ENCODE assay signal across 8 cellular contexts in the genomic region with DNA sequence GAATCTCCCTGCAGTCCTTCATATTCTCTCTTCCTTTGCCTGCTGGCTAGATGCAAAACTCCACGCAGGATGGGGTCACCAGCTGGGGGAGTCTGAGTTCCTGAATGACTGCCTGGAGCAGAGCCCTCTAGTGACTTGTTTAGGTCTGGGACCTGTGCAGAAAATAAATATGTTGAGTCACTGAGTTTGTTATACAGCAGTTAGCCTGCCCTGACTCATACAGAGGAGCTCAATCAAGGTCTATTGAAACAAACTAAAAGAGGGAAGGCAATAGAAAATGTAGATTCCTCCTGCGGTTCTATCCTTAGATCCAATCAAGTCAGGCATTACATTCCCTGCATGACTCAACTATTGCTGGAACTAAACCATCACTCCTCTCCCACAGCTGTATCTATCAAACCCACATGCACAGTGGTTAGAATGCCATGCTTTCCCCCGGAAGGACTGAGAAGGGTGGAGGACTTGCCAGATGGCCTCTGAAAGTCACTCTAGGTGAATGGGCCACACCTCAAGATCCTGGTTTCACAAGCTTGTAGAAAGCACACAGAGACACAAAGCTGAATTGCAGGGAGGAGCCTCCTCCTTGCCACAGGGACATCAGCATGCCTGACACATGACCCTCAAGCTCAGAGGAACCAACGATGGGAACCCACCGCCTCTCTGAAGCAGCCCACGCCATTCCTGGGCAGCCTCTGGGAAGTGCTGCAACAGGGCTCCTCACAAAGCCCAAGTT.
DNase-seq lines count a peak whose midpoint lies in the region; ATAC-seq and TF ChIP-seq lines count a peak whose summit lies in the region.

No MANE protein-coding gene starts in this region.

- POLR2A ChIA-PET in HCT116 (lab: Charles Lee): no interaction called here

- ATAC-seq in HCT116 (peak; percentile 91), HG03442 (IDR thresholded peaks at IDR 0.05; ENCODE audit: unreplicated experiment) (no peak), GM21367 (IDR thresholded peaks at IDR 0.05; ENCODE audit: unreplicated experiment) (no peak), HG03565 (IDR thresholded peaks at IDR 0.05; ENCODE audit: unreplicated experiment) (no peak)

- no peak overlapping the region for H3K27ac ChIP-seq in HCT116 (ENCODE audit: low read depth, low read length)

- DNase-seq in BE2C: no peak
- DNase-seq in HCT116 (ENCODE audit: low read depth, low spot score): peak; percentile 26
- DNase-seq in T-helper 2 cell treated with Interferon-gamma antibody and Interleukin-4, amounts not matched to agents 5 μg/mL and 100 μg/mL, for 36 hours (ENCODE audit: low spot score): no peak
- peak; percentile 69 for DNase-seq in iris pigment epithelial cell (ENCODE audit: low read depth)
- DNase-seq in COLO829 (ENCODE audit: low spot score): no peak

- no peaks in the 10 kb centered on the region for H3K79me2 ChIP-seq in HCT116 (ENCODE audit: insufficient read depth, low read length)

- H3K4me3 ChIP-seq in BE2C (ENCODE audit: low read depth, low read length): no peak overlapping the region
- no peak overlapping the region for H3K4me3 ChIP-seq in HCT116 (replicated peaks in 1 of 2; ENCODE audit: low read depth in 1 of 2, low read length in 2 of 2)

- H3K4me2 ChIP-seq in HCT116 (ENCODE audit: low read length): no peak overlapping the region

- TF ChIP-seq RAD21 in HCT116 (IDR thresholded peaks at IDR 0.05; ENCODE audit: low read depth): peak; percentile 61

- no TSS peak for BruUV-seq in HCT116 (replicated peaks; lab: Mats Ljungman, UMichigan)

- peaks cover 5% of the 10 kb centered on the region; the same call in 1 of the 2 replicates for H3K36me3 ChIP-seq in BE2C
- H3K36me3 ChIP-seq in HCT116 (ENCODE audit: control insufficient read depth in 1 of 2, insufficient read depth in 2 of 2, low read length in 2 of 2): no peaks in the 10 kb centered on the region

- H3K4me1 ChIP-seq in BE2C: no peaks in the 10 kb centered on the region
- H3K4me1 ChIP-seq in HCT116 (ENCODE audit: control insufficient read depth in 1 of 2, insufficient read depth in 2 of 2, low read length in 2 of 2): peaks cover 6 to 23% of the 10 kb centered on the region in 2 experiments

- H3K36me3 Mint-ChIP-seq in T-helper 2 cell treated with Interferon-gamma antibody and Interleukin-4, amounts not matched to agents 5 μg/mL and 100 μg/mL, for 36 hours (ENCODE audit: low read depth): no peaks in the 10 kb centered on the region

- H3K27me3 Mint-ChIP-seq in T-helper 2 cell treated with Interferon-gamma antibody and Interleukin-4, amounts not matched to agents 5 μg/mL and 100 μg/mL, for 36 hours (ENCODE audit: low read depth): peaks cover 26% of the 10 kb centered on the region

- no peak overlapping the region for H2AFZ ChIP-seq in HCT116 (ENCODE audit: low read depth, low read length, poor library complexity, severe bottlenecking)

- no peak overlapping the region for H3K9ac ChIP-seq in HCT116 (ENCODE audit: low read length)

- CTCF ChIA-PET in HCT116 (lab: Charles Lee): interaction anchor here (0.6 to 1.1 kb wide), 3 partner anchors 8 to 69 kb away, joined by 3 read pairs; no protein-coding TSS in a partner anchor

- TF ChIP-seq CTCF in BE2C (IDR thresholded peaks at IDR 0.05; ENCODE audit: low read depth, low read length): peak; percentile 47
- TF ChIP-seq CTCF in HCT116 (IDR thresholded peaks at IDR 0.05 in 2 of 3, conservative IDR thresholded peaks at IDR 0.05 in 1 of 3; ENCODE audit: borderline replicate concordance in 1 of 3, insufficient read depth in 1 of 3, low read depth in 2 of 3, low read length in 2 of 3): peak; percentile 59 to 96 (median 59)

- no peaks in the 10 kb centered on the region for H3K27me3 ChIP-seq in BE2C
- H3K27me3 ChIP-seq in HCT116 (ENCODE audit: insufficient read depth, low read length): no peaks in the 10 kb centered on the region; the same call in 1 of the 2 replicates

- no peaks in the 10 kb centered on the region for H3K9me2 ChIP-seq in HCT116 (ENCODE audit: insufficient read depth)

- H4K20me1 ChIP-seq in HCT116 (ENCODE audit: insufficient read depth): no peaks in the 10 kb centered on the region

- no peaks in the 10 kb centered on the region for H3K9me3 ChIP-seq in BE2C
- peaks cover 0 to 5% of the 10 kb centered on the region in 2 experiments; a peak in 1 of 4 replicates for H3K9me3 ChIP-seq in HCT116 (ENCODE audit: control insufficient read depth in 1 of 2, insufficient read depth in 1 of 2, low read depth in 1 of 2, low read length in 2 of 2)

- intact Hi-C loops in HCT116 (cut with micrococcal nuclease): no loop called here

- H3K4me3 Mint-ChIP-seq in T-helper 2 cell treated with Interferon-gamma antibody and Interleukin-4, amounts not matched to agents 5 μg/mL and 100 μg/mL, for 36 hours: no peak overlapping the region

- peaks cover 13% of the 10 kb centered on the region for H3K4me1 Mint-ChIP-seq in T-helper 2 cell treated with Interferon-gamma antibody and Interleukin-4, amounts not matched to agents 5 μg/mL and 100 μg/mL, for 36 hours (ENCODE audit: low read depth)

- TF ChIP-seq POLR2A in HCT116 (IDR thresholded peaks at IDR 0.05; ENCODE audit: borderline replicate concordance, extremely low read depth, insufficient read depth, insufficient read length): no peak

- no peaks in the 10 kb centered on the region for H3K9me3 Mint-ChIP-seq in T-helper 2 cell treated with Interferon-gamma antibody and Interleukin-4, amounts not matched to agents 5 μg/mL and 100 μg/mL, for 36 hours

- peak overlapping the region; percentile 23 for H3K27ac Mint-ChIP-seq in T-helper 2 cell treated with Interferon-gamma antibody and Interleukin-4, amounts not matched to agents 5 μg/mL and 100 μg/mL, for 36 hours

- RAD21 ChIA-PET in HCT116 (lab: Charles Lee; ENCODE audit: low non-redundant PET in 1 of 2, low total read pairs in 2 of 2, uncharacterized antibody in 2 of 2, unreplicated experiment in 2 of 2): interaction anchor here in 1 of 2 experiments (0.9 kb wide), 1 partner anchor 69 kb away, joined by 4 read pairs; no protein-coding TSS in a partner anchor

TF ChIP-seq in HCT116, 20 proteins besides CTCF, POLR2A, EP300 and RAD21:
- TF ChIP-seq CBX3 (IDR thresholded peaks at IDR 0.05; ENCODE audit: low read depth) (peak; percentile 87), CEBPB (IDR thresholded peaks at IDR 0.05; ENCODE audit: low read depth) (no peak), EGR1 (IDR thresholded peaks at IDR 0.05; ENCODE audit: low read depth) (no peak)

Comparison
In these comparisons a context has a peak if more than half of its experiments do, and no peak if none do; other contexts are left out.
1. DNase-seq: peak in HCT116 (single experiment) and iris pigment epithelial cell (single experiment); none in BE2C (single experiment), T-helper 2 cell treated with Interferon-gamma antibody and Interleukin-4, amounts not matched to agents 5 μg/mL and 100 μg/mL, for 36 hours (single experiment) and COLO829 (single experiment).